18 cellular contexts compared by ENCODE assay signal in genomic region chr3:76025561-76025960, GRCh38.
DNase-seq lines count a peak whose midpoint lies in the region; ATAC-seq and TF ChIP-seq lines count a peak whose summit lies in the region.
"Had no signal": no experiment of that assay in that cellular context is flagged by ENCODE, and none has a peak within 500 bp of the region (broad histone marks: within the 10 kb centered on the region; RNA-seq: fewer than 3 reads in every experiment).

No MANE protein-coding gene starts in this region.

- in situ Hi-C loops in IMR-90 (cut with MboI; ENCODE audit: low sequenced_read_pairs): loop anchor here (5.0 kb wide), 1 partner anchor 82 kb away; no protein-coding TSS in a partner anchor
- in situ Hi-C loops in brain microvascular endothelial cell (cut with HindIII; ENCODE audit: low pct_ligation_motif_present, low sequenced_read_pairs): no loop called here

- H3K4ac ChIP-seq in IMR-90 (ENCODE audit: low read depth, low read length): no peak overlapping the region

- H2BK120ac ChIP-seq in IMR-90 (ENCODE audit: low read depth, low read length): no peak overlapping the region

- CTCF ChIA-PET in IMR-90 (lab: Yijun Ruan, JAX): interaction anchor here (0.6 to 0.8 kb wide), 2 partner anchors 19 to 33 kb away, joined by 3 to 4 read pairs; no protein-coding TSS in a partner anchor

- no peak overlapping the region for H4K91ac ChIP-seq in IMR-90 (ENCODE audit: insufficient read depth, low read depth, low read length)

- H3K27ac ChIP-seq in BLaER1: peak overlapping the region; percentile 51
- H3K27ac ChIP-seq in IMR-90 (ENCODE audit: insufficient read depth, low read length): no peak overlapping the region
- H3K27ac ChIP-seq in smooth muscle cell (ENCODE audit: low read depth): no peak overlapping the region
- H3K27ac ChIP-seq in brain microvascular endothelial cell: no peak overlapping the region
- H3K27ac ChIP-seq: C4-2B, HL-60, KMS-11 had no signal

- dilution Hi-C loops in IMR-90 (cut with HindIII; ENCODE audit: low sequenced_read_pairs, unreplicated experiment): no loop called here

- H3K27me3 ChIP-seq in BLaER1 (no peaks in the 10 kb centered on the region), IMR-90 (ENCODE audit: control insufficient read depth, insufficient read depth, low read length) (no peaks in the 10 kb centered on the region), smooth muscle cell (ENCODE audit: low read depth) (no peaks in the 10 kb centered on the region), brain microvascular endothelial cell (replicated peaks) (no peaks in the 10 kb centered on the region)

- intact Hi-C loops in IMR-90 (cut with micrococcal nuclease): loop anchor here (2.0 to 5.0 kb wide), 2 partner anchors 19 to 547 kb away; no protein-coding TSS in a partner anchor

- no peak overlapping the region for H2AFZ ChIP-seq in IMR-90 (replicated peaks; ENCODE audit: low read length, poor library complexity)
- H2AFZ ChIP-seq in smooth muscle cell (ENCODE audit: low read depth): peak overlapping the region; percentile 50

- H4K20me1 ChIP-seq in BLaER1 (no peaks in the 10 kb centered on the region), IMR-90 (ENCODE audit: insufficient read depth, low read length) (no peaks in the 10 kb centered on the region), smooth muscle cell (ENCODE audit: low read depth) (no peaks in the 10 kb centered on the region)

- 0 out of 2 replicates have a peak, but pooled peaks cover 9% of the 10 kb centered on the region for H3K4me1 ChIP-seq in BLaER1
- peaks cover 7% of the 10 kb centered on the region for H3K4me1 ChIP-seq in IMR-90 (ENCODE audit: control insufficient read depth, insufficient read depth, low read length)
- H3K4me1 ChIP-seq in smooth muscle cell (ENCODE audit: low read depth): no peaks in the 10 kb centered on the region
- H3K4me1 ChIP-seq: HAP-1 had no signal

- no peak overlapping the region for H3K4me3 ChIP-seq in BLaER1
- no peak overlapping the region for H3K4me3 ChIP-seq in IMR-90 (ENCODE audit: insufficient read depth, low read depth, low read length)
- no peak overlapping the region for H3K4me3 ChIP-seq in choroid plexus epithelial cell (ENCODE audit: low read depth, low read length)
- no peak overlapping the region for H3K4me3 ChIP-seq in smooth muscle cell
- no peak overlapping the region for H3K4me3 ChIP-seq in brain microvascular endothelial cell (ENCODE audit: low read depth, low read length)
- H3K4me3 ChIP-seq: HAP-1 had no signal

- no TSS peak for BruUV-seq in IMR-90 (replicated peaks; lab: Mats Ljungman, UMichigan)

- H3K56ac ChIP-seq in IMR-90 (ENCODE audit: extremely low read depth, insufficient read depth, low read length): no peak overlapping the region

- WGBS in IMR-90 (ENCODE audit: extremely low coverage in 2 of 2, insufficient read length in 1 of 2), 2 experiments: no CpG with 5 or more reads among the region's 1 CpG
- 70% methylated on average over 1 of the region's 1 CpG for WGBS in smooth muscle cell (ENCODE audit: low lambda C conversion rate)

- H2BK20ac ChIP-seq in IMR-90 (ENCODE audit: low read depth, low read length): no peak overlapping the region

- H2AK5ac ChIP-seq in IMR-90 (ENCODE audit: low read depth, low read length): no peak overlapping the region

- H2BK5ac ChIP-seq in IMR-90 (ENCODE audit: low read depth, low read length, poor library complexity, severe bottlenecking): no peak overlapping the region

- H3K9ac ChIP-seq in BLaER1 (no peak overlapping the region), IMR-90 (ENCODE audit: low read depth, low read length) (no peak overlapping the region), smooth muscle cell (ENCODE audit: low read depth) (no peak overlapping the region)
- H3K9ac ChIP-seq: KMS-11 had no signal

- no peak for TF ChIP-seq RAD21 in IMR-90 (IDR thresholded peaks at IDR 0.05; ENCODE audit: low read length)

- no peak overlapping the region for H4K8ac ChIP-seq in IMR-90 (ENCODE audit: low read depth in 2 of 2, low read length in 2 of 2)

- H2BK15ac ChIP-seq in IMR-90 (ENCODE audit: low read depth, low read length): no peak overlapping the region

- H3K36me3 ChIP-seq in BLaER1 (no peaks in the 10 kb centered on the region; the same call in 1 of the 2 replicates), IMR-90 (ENCODE audit: control insufficient read depth, insufficient read depth, low read length) (no peaks in the 10 kb centered on the region), smooth muscle cell (ENCODE audit: low read depth) (no peaks in the 10 kb centered on the region), brain microvascular endothelial cell (replicated peaks) (no peaks in the 10 kb centered on the region)
- H3K36me3 ChIP-seq: HAP-1 had no signal

- DNase-seq in IMR-90: no peak
- peak; percentile 52 for DNase-seq in choroid plexus epithelial cell (ENCODE audit: low read depth)
- no peak for DNase-seq in smooth muscle cell (lab: John Stamatoyannopoulos, UW; ENCODE audit: unreplicated experiment)
- no peak for DNase-seq in midbrain (lab: John Stamatoyannopoulos, UW)
- DNase-seq in brain microvascular endothelial cell: no peak
- DNase-seq: 8988T; ACHN; CD4-positive, alpha-beta memory T cell; DMS153; DMS79 treated with DMSO at 0.1 percent for 48 hours; EL; GOT3 had no signal

- peak overlapping the region; percentile 47; the same call in 1 of the 2 replicates for H3K18ac ChIP-seq in IMR-90 (ENCODE audit: low read depth, low read length)

- H3F3A ChIP-seq in smooth muscle cell (ENCODE audit: low read depth): no peaks in the 10 kb centered on the region

- H2AK9ac ChIP-seq in IMR-90 (replicated peaks; ENCODE audit: low read depth, low read length, poor library complexity): no peak overlapping the region

- POLR2A ChIA-PET in IMR-90 (lab: Charles Lee; ENCODE audit: unreplicated experiment): no interaction called here

- no peak overlapping the region for H3K14ac ChIP-seq in IMR-90 (replicated peaks; ENCODE audit: low read depth, low read length)

- ATAC-seq in IMR-90 (ENCODE audit: low read depth) (no peak), HG03432 (IDR thresholded peaks at IDR 0.05; ENCODE audit: unreplicated experiment) (no peak)

- no peak for TF ChIP-seq POLR2A in IMR-90 (IDR thresholded peaks at IDR 0.05; ENCODE audit: low read depth, low read length)

- no peak overlapping the region for H3K23ac ChIP-seq in IMR-90 (ENCODE audit: low read depth, low read length)

- no peaks in the 10 kb centered on the region for H3K79me1 ChIP-seq in IMR-90 (ENCODE audit: low read depth in 1 of 2, low read length in 2 of 2)

- no peaks in the 10 kb centered on the region for H3K79me2 ChIP-seq in smooth muscle cell (ENCODE audit: low read depth)

- TF ChIP-seq CTCF in IMR-90 (conservative IDR thresholded peaks at IDR 0.05; ENCODE audit: low read depth, low read length): no peak
- TF ChIP-seq CTCF in choroid plexus epithelial cell (conservative IDR thresholded peaks at IDR 0.05; ENCODE audit: low read depth, low read length): no peak
- no peak for TF ChIP-seq CTCF in smooth muscle cell (IDR thresholded peaks at IDR 0.05; ENCODE audit: borderline replicate concordance, insufficient read depth, poor library complexity, severe bottlenecking)
- TF ChIP-seq CTCF in brain microvascular endothelial cell (IDR thresholded peaks at IDR 0.05; ENCODE audit: low read depth, low read length, missing control alignments): no peak

- peaks cover 40% of the 10 kb centered on the region for H3K9me3 ChIP-seq in BLaER1
- no peaks in the 10 kb centered on the region for H3K9me3 ChIP-seq in IMR-90 (ENCODE audit: control insufficient read depth, insufficient read depth, low read length)
- H3K9me3 ChIP-seq in smooth muscle cell (replicated peaks; ENCODE audit: low read depth): no peaks in the 10 kb centered on the region
- H3K9me3 ChIP-seq: HAP-1 had no signal

- H3K4me2 ChIP-seq in BLaER1 (no peak overlapping the region), IMR-90 (ENCODE audit: low read depth, low read length) (no peak overlapping the region), smooth muscle cell (no peak overlapping the region)
- H3K4me2 ChIP-seq: KMS-11 had no signal

- H3K9me1 ChIP-seq in IMR-90 (ENCODE audit: insufficient read depth, low read length): no peaks in the 10 kb centered on the region

- H4K5ac ChIP-seq in IMR-90 (ENCODE audit: low read depth, low read length): no peak overlapping the region

TF ChIP-seq in IMR-90, 13 proteins besides CTCF, POLR2A, EP300 and RAD21:
- TF ChIP-seq RCOR1 (IDR thresholded peaks at IDR 0.05; ENCODE audit: insufficient replicate concordance, low read length): no peak
- TF ChIP-seq FOS (IDR thresholded peaks at IDR 0.05; ENCODE audit: low read depth, low read length): no peak
- TF ChIP-seq NFE2L2 (IDR thresholded peaks at IDR 0.05; ENCODE audit: low read depth, low read length): no peak
- TF ChIP-seq MAFK (IDR thresholded peaks at IDR 0.05; ENCODE audit: low read depth, low read length): no peak
- TF ChIP-seq SMC3 (IDR thresholded peaks at IDR 0.05; ENCODE audit: low read depth, low read length): no peak
- no peak for TF ChIP-seq USF2 (IDR thresholded peaks at IDR 0.05; ENCODE audit: low read depth, low read length)
- no peak for TF ChIP-seq ELK1 (IDR thresholded peaks at IDR 0.05; ENCODE audit: borderline replicate concordance, low read depth, low read length)
- no peak for TF ChIP-seq BHLHE40 (IDR thresholded peaks at IDR 0.05; ENCODE audit: low read depth, low read length)
